ENCODE assay signal across 7 cellular contexts in genomic region chrX:56728752-56729151, GRCh38. TPM values are rescaled to one million over a fixed set of nuclear protein-coding genes. Genes with fewer than 3 reads are reported as not detected.
A peak's percentile ranks its signal among the peaks of the same experiment; 100 is the strongest.
DNase-seq lines count a peak whose midpoint lies in the region; ATAC-seq and TF ChIP-seq lines count a peak whose summit lies in the region.

No MANE protein-coding gene starts in this region.

- H3K27me3 Mint-ChIP-seq in activated naive CD8-positive, alpha-beta T cell treated with anti-CD3 and anti-CD28 coated beads, Interleukin-2, amount 10 ng/mL, durations not matched to agents 7 days and 5 days: no peaks in the 10 kb centered on the region

- H3K27ac ChIP-seq in iPS-20b (ENCODE audit: low read length): no peak overlapping the region

- H3K4me3 ChIP-seq in GM12864 (ENCODE audit: low read depth, low read length): peak overlapping the region; percentile 86; the same call in 1 of the 2 replicates
- peak overlapping the region; percentile 64 for H3K4me3 ChIP-seq in HAP-1
- peak overlapping the region; percentile 94 for H3K4me3 ChIP-seq in iPS-20b (ENCODE audit: low read length)

- H3K9me3 ChIP-seq in HAP-1 (no peaks in the 10 kb centered on the region), iPS-20b (ENCODE audit: insufficient read depth, low read depth, low read length) (no peaks in the 10 kb centered on the region)

- peaks cover 18% of the 10 kb centered on the region for H3K4me1 Mint-ChIP-seq in activated naive CD8-positive, alpha-beta T cell treated with anti-CD3 and anti-CD28 coated beads, Interleukin-2, amount 10 ng/mL, durations not matched to agents 7 days and 5 days

- TF ChIP-seq CTCF in GM12864 (IDR thresholded peaks at IDR 0.05; ENCODE audit: low read depth, low read length, missing control alignments): no peak

- no peaks in the 10 kb centered on the region for H3K9me3 Mint-ChIP-seq in activated naive CD8-positive, alpha-beta T cell treated with anti-CD3 and anti-CD28 coated beads, Interleukin-2, amount 10 ng/mL, durations not matched to agents 7 days and 5 days

- in situ Hi-C loops in HAP-1 (cut with MboI; ENCODE audit: low sequenced_read_pairs): loop anchor here (25.0 kb wide), 1 partner anchor 441 kb away; no protein-coding TSS in a partner anchor

- H3K4me3 Mint-ChIP-seq in activated naive CD8-positive, alpha-beta T cell treated with anti-CD3 and anti-CD28 coated beads, Interleukin-2, amount 10 ng/mL, durations not matched to agents 7 days and 5 days: peak overlapping the region; percentile 95

- DNase-seq in GM12864 (ENCODE audit: low read depth) (no peak), HAP-1 (ENCODE audit: low spot score in 2 of 2) (peak; percentile 49 to 71), NCI-H2227 treated with DMSO at 0.1 percent for 48 hours (lab: John Stamatoyannopoulos, UW) (peak; percentile 76)
- DNase-seq in activated naive CD8-positive, alpha-beta T cell treated with anti-CD3 and anti-CD28 coated beads, Interleukin-2, amount 10 ng/mL, durations not matched to agents 7 days and 5 days: no peak
- DNase-seq in stimulated activated CD8-positive, alpha-beta memory T cell treated with anti-CD3 and anti-CD28 coated beads, Interleukin-4, amount 100 ng/mL, for 4 hours (ENCODE audit: low read depth in 2 of 2, low spot score in 1 of 2): peak; percentile 2 to 9

- peaks cover 3% of the 10 kb centered on the region; the same call in 1 of the 2 replicates for H3K4me1 ChIP-seq in HAP-1
- no peaks in the 10 kb centered on the region for H3K4me1 ChIP-seq in iPS-20b (ENCODE audit: insufficient read depth, low read length)

- peaks cover 2% of the 10 kb centered on the region; the same call in 1 of the 2 replicates for H3K36me3 ChIP-seq in HAP-1 (replicated peaks)
- H3K36me3 ChIP-seq in iPS-20b (ENCODE audit: insufficient read depth, low read depth, low read length): peaks cover 1% of the 10 kb centered on the region; the same call in 1 of the 2 replicates

- H3K27me3 ChIP-seq in HAP-1 (ENCODE audit: low read depth) (no peaks in the 10 kb centered on the region), iPS-20b (ENCODE audit: insufficient read depth, low read length) (no peaks in the 10 kb centered on the region)

- H3K36me3 Mint-ChIP-seq in activated naive CD8-positive, alpha-beta T cell treated with anti-CD3 and anti-CD28 coated beads, Interleukin-2, amount 10 ng/mL, durations not matched to agents 7 days and 5 days: peaks cover 3% of the 10 kb centered on the region

- peak; percentile 28 for ATAC-seq in activated naive CD8-positive, alpha-beta T cell treated with anti-CD3 and anti-CD28 coated beads, Interleukin-2, amount 10 ng/mL, durations not matched to agents 7 days and 5 days (ENCODE audit: low read depth)
- ATAC-seq in HG03565 (IDR thresholded peaks at IDR 0.05; ENCODE audit: unreplicated experiment): no peak

- no peak overlapping the region; the same call in 1 of the 2 replicates for H3K9ac ChIP-seq in iPS-20b (ENCODE audit: low read depth, low read length)

- peak overlapping the region; percentile 89 for H3K27ac Mint-ChIP-seq in activated naive CD8-positive, alpha-beta T cell treated with anti-CD3 and anti-CD28 coated beads, Interleukin-2, amount 10 ng/mL, durations not matched to agents 7 days and 5 days

- POLR2A ChIA-PET in activated naive CD8-positive, alpha-beta T cell treated with anti-CD3 and anti-CD28 coated beads, Interleukin-2, amount 10 ng/mL, durations not matched to agents 7 days and 5 days (lab: Charles Lee): interaction anchor here (1.0 to 1.4 kb wide), 3 partner anchors 10 to 821 kb away, joined by 3 to 5 read pairs (median 3); no protein-coding TSS in a partner anchor

RNA-seq across cellular contexts. Expression of gene NBDY, which starts 0.3 kb away (rescaled TPM):
- 10 to 100 TPM; 47.0 to 48.5 TPM for total RNA-seq in activated naive CD8-positive, alpha-beta T cell treated with anti-CD3 and anti-CD28 coated beads, Interleukin-2, amount 10 ng/mL, durations not matched to agents 7 days and 5 days

Comparison
In these comparisons a context has a peak if more than half of its experiments do, and no peak if none do; other contexts are left out.
1. DNase-seq: peak in HAP-1 (2 of 2), NCI-H2227 treated with DMSO at 0.1 percent for 48 hours (single experiment) and stimulated activated CD8-positive, alpha-beta memory T cell treated with anti-CD3 and anti-CD28 coated beads, Interleukin-4, amount 100 ng/mL, for 4 hours (2 of 2); none in GM12864 (single experiment) and activated naive CD8-positive, alpha-beta T cell treated with anti-CD3 and anti-CD28 coated beads, Interleukin-2, amount 10 ng/mL, durations not matched to agents 7 days and 5 days (single experiment).
2. Peak in every context shown above with its lines, with median percentiles within 50 percentile points of each other: H3K4me3 ChIP-seq.